Comparison of ENCODE assay signal across 8 cellular contexts in the genomic region with DNA sequence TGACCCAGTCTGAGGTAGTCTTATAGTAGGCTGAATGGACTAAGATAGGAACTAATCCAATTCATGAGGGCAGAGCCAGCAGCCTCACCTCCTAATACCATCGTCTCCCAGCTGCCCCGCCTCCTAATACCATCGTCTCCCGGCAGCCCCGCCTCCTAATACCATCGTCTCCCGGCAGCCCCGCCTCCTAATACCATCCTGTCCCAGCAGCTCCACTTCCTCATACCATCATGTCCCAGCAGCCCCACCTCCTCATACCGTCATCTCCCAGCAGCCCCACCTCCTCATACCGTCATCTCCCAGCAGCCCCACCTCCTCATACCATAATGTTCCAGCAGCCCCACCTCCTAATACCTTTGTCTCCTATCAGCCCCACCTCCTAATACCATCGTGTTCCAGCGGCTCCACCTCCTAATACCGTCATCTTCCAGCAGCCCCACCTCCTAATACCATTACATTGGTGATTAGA. TPM values are rescaled to one million over a fixed set of nuclear protein-coding genes. Genes with fewer than 3 reads are reported as not detected.
DNase-seq lines count a peak whose midpoint lies in the region; ATAC-seq and TF ChIP-seq lines count a peak whose summit lies in the region.

No MANE protein-coding gene starts in this region.

- peaks cover 11 to 22% of the 10 kb centered on the region in 2 donors for H3K4me1 ChIP-seq in adrenal gland (replicated peaks in 1 of 2)

- H3K4me3 ChIP-seq in adrenal gland = no peak overlapping the region

- no peaks in the 10 kb centered on the region for H3K27me3 ChIP-seq in adrenal gland

- no peak for TF ChIP-seq POLR2A in adrenal gland (IDR thresholded peaks at IDR 0.05)

- DNase-seq in T-helper 1 cell (peak; percentile 56 to 78 (median 65)), adrenal gland (peak; percentile 56 to 95 (median 87)), iPS-NIHi7 (ENCODE audit: extremely low spot score) (peak; percentile 77), GM13977 (ENCODE audit: low spot score) (no peak), putamen (ENCODE audit: low spot score) (no peak)
- DNase-seq in stimulated activated CD4-positive, alpha-beta T cell treated with anti-CD3 and anti-CD28 coated beads, TNF-alpha, amount 100 ng/mL, for 1 hour (ENCODE audit: low read depth in 3 of 3, low spot score in 1 of 3) = peak in 2 of 3 donors; percentile 44 to 49

- 26 to 55% (median 33%) methylated on average over 13 of the region's 13 CpGs for WGBS in adrenal gland, 4 donors

- intact Hi-C loops in adrenal gland (cut with DNase I) = no loop called here

- 0 out of 2 replicates have a peak overlapping the region, but pooled peaks have one; percentile 33 for H3K27ac ChIP-seq in 22Rv1
- peak overlapping the region in 3 of 5 donors; percentile 51 to 65 (median 60) for H3K27ac ChIP-seq in adrenal gland

- TF ChIP-seq CTCF in 22Rv1 (IDR thresholded peaks at IDR 0.05) = no peak
- no peak for TF ChIP-seq CTCF in adrenal gland (IDR thresholded peaks at IDR 0.05)
- no peak for TF ChIP-seq CTCF in GM13977 (IDR thresholded peaks at IDR 0.05; ENCODE audit: extremely low read depth, insufficient read depth, missing control alignments)

- no peaks in the 10 kb centered on the region for H3K9me3 ChIP-seq in adrenal gland (replicated peaks in 1 of 3)

- peak; percentile 42 for ATAC-seq in HG02870 (IDR thresholded peaks at IDR 0.05; ENCODE audit: unreplicated experiment)

- in situ Hi-C loops in GM13977 (cut with MboI; ENCODE audit: low pct_unique_long_range_greater_than_20kb, low sequenced_read_pairs, unreplicated experiment) = loop anchor here (25.0 kb wide), 1 partner anchor 1583 kb away; no protein-coding TSS in a partner anchor

- no peaks in the 10 kb centered on the region for H3K36me3 ChIP-seq in adrenal gland (replicated peaks in 1 of 2)

RNA-seq across cellular contexts. Expression of gene ARGLU1, which starts 2.5 kb away (rescaled TPM):
- 100 to 1,000 TPM in 1 of 8 donors, 10 to 100 TPM in 7; 19.1 to 123 (median 52.6) TPM for total RNA-seq in adrenal gland
- 100 to 1,000 TPM in 1 of 3 donors, 10 to 100 TPM in 2; 48.9 to 130 (median 84.1) TPM for polyA plus RNA-seq in adrenal gland

RNA-seq across cellular contexts. Expression of gene EFNB2, which starts 34.9 kb away (rescaled TPM):
- 10 to 100 TPM; 10.4 to 21.4 (median 13.6) TPM for total RNA-seq in adrenal gland
- 1 to 10 TPM; 5.2 to 9.3 (median 6.6) TPM for polyA plus RNA-seq in adrenal gland

Comparison
In these comparisons a context has a peak if more than half of its experiments do, and no peak if none do; other contexts are left out.
1. DNase-seq: peak in T-helper 1 cell (5 of 5), adrenal gland (7 of 7), iPS-NIHi7 (single experiment) and stimulated activated CD4-positive, alpha-beta T cell treated with anti-CD3 and anti-CD28 coated beads, TNF-alpha, amount 100 ng/mL, for 1 hour (2 of 3); none in GM13977 (single experiment) and putamen (single experiment).